ENCODE assay signal across 1 cellular context in the genomic region with DNA sequence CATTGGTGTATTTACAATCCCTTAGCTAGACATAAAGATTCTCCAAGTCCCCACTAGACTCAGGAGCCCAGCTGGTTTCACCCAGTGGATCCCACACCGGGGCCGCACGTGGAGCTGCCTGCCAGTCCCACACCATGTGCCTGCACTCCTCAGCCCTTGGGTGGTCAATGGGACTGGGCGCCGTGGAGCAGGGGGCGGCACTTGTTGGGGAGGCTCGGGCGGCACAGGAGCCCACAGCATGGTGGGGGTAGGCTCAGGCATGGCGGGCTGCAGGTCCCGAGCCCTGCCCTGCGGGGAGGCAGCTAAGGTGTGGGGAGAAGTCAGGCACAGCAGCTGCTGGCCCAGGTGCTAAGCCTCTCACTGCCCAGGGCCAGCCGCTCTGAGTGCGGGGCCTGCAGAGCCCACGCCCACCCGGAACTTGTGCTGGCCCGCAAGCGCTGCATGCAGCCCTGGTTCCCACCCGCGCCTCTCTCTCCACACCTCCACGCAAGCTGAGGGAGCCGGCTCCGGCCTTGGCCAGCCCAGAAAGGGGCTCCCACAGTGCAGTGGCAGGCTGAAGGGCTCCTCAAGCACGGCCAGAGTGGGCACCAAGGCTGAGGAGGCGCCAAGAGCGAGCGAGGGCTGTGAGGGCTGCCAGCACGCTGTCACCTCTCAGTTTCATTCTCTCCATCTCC. TPM values are rescaled to one million over a fixed set of nuclear protein-coding genes. Genes with fewer than 3 reads are reported as not detected.
"Had no signal": no experiment of that assay in that cellular context is flagged by ENCODE, and none has a peak within 500 bp of the region (broad histone marks: within the 10 kb centered on the region; RNA-seq: fewer than 3 reads in every experiment).

No MANE protein-coding gene starts in this region.

RNA-seq across cellular contexts. Expression of a gene that starts 6.3 kb away (rescaled TPM):
- total RNA-seq: foreskin keratinocyte had no signal
